In genomic region chr9:89426389-89426961, GRCh38 we compare ENCODE assay signal across 8 cellular contexts.
DNase-seq lines count a peak whose midpoint lies in the region; ATAC-seq and TF ChIP-seq lines count a peak whose summit lies in the region.

No MANE protein-coding gene starts in this region.

- H3K36me3 ChIP-seq in heart right ventricle: no peaks in the 10 kb centered on the region
- no peaks in the 10 kb centered on the region for H3K36me3 ChIP-seq in ascending aorta

- H3K4me3 ChIP-seq in heart right ventricle (no peak overlapping the region), ascending aorta (no peak overlapping the region)

- H3K4me3 Mint-ChIP-seq in activated CD4-positive, alpha-beta memory T cell treated with anti-CD3 and anti-CD28 coated beads for 36 hours: peak overlapping the region; percentile 44
- peak overlapping the region; percentile 61 for H3K4me3 Mint-ChIP-seq in stimulated activated memory B cell treated with anti-CD40 and anti-IgM and Interleukin-4, amounts not matched to agents 10 μg/mL and 1 μg/mL and 100 μg/mL, for 72 hours

- intact Hi-C loops in activated CD4-positive, alpha-beta memory T cell treated with anti-CD3 and anti-CD28 coated beads for 36 hours (cut with micrococcal nuclease): loop anchor here (1.0 to 2.0 kb wide), 3 partner anchors 16 to 110 kb away; no protein-coding TSS in a partner anchor
- intact Hi-C loops in heart right ventricle (cut with DNase I): no loop called here
- intact Hi-C loops in ascending aorta (cut with DNase I): no loop called here

- H3K27me3 ChIP-seq in heart right ventricle: no peaks in the 10 kb centered on the region
- no peaks in the 10 kb centered on the region for H3K27me3 ChIP-seq in ascending aorta

- ATAC-seq in HG02970 (IDR thresholded peaks at IDR 0.05; ENCODE audit: low FRiP score, unreplicated experiment) (peak; percentile 54), heart right ventricle (no peak)
- ATAC-seq in stimulated activated memory B cell treated with anti-CD40 and anti-IgM and Interleukin-4, amounts not matched to agents 10 μg/mL and 1 μg/mL and 100 μg/mL, for 72 hours: peak; percentile 87

- peaks cover 5% of the 10 kb centered on the region for H3K9me3 Mint-ChIP-seq in activated CD4-positive, alpha-beta memory T cell treated with anti-CD3 and anti-CD28 coated beads for 36 hours
- H3K9me3 Mint-ChIP-seq in stimulated activated memory B cell treated with anti-CD40 and anti-IgM and Interleukin-4, amounts not matched to agents 10 μg/mL and 1 μg/mL and 100 μg/mL, for 72 hours: peaks cover 4% of the 10 kb centered on the region

- WGBS in heart right ventricle, 2 donors: 76 to 83% methylated on average over 13 of the region's 13 CpGs

- peak overlapping the region; percentile 100 for H3K27ac Mint-ChIP-seq in activated CD4-positive, alpha-beta memory T cell treated with anti-CD3 and anti-CD28 coated beads for 36 hours
- peak overlapping the region; percentile 96 for H3K27ac Mint-ChIP-seq in stimulated activated memory B cell treated with anti-CD40 and anti-IgM and Interleukin-4, amounts not matched to agents 10 μg/mL and 1 μg/mL and 100 μg/mL, for 72 hours

- H3K4me1 ChIP-seq in heart right ventricle: peaks cover 0 to 79% (median 4%) of the 10 kb centered on the region in 9 donors
- no peaks in the 10 kb centered on the region for H3K4me1 ChIP-seq in ascending aorta

- H3K27ac ChIP-seq in heart right ventricle (peak overlapping the region in 1 of 10 donors; percentile 50), ascending aorta (no peak overlapping the region)

- no peak for TF ChIP-seq CTCF in heart right ventricle (IDR thresholded peaks at IDR 0.05)
- no peak for TF ChIP-seq CTCF in ascending aorta (IDR thresholded peaks at IDR 0.05)

- H3K36me3 Mint-ChIP-seq in activated CD4-positive, alpha-beta memory T cell treated with anti-CD3 and anti-CD28 coated beads for 36 hours: peaks cover 23% of the 10 kb centered on the region
- H3K36me3 Mint-ChIP-seq in stimulated activated memory B cell treated with anti-CD40 and anti-IgM and Interleukin-4, amounts not matched to agents 10 μg/mL and 1 μg/mL and 100 μg/mL, for 72 hours: peaks cover 18% of the 10 kb centered on the region

- CTCF ChIA-PET in activated CD4-positive, alpha-beta memory T cell treated with anti-CD3 and anti-CD28 coated beads for 36 hours (lab: Charles Lee): interaction anchor here (0.8 to 6.5 kb wide), 7 partner anchors 8 to 176 kb away, joined by 3 to 120 read pairs (median 8); no protein-coding TSS in a partner anchor

- peaks cover 97% of the 10 kb centered on the region for H3K4me1 Mint-ChIP-seq in activated CD4-positive, alpha-beta memory T cell treated with anti-CD3 and anti-CD28 coated beads for 36 hours (ENCODE audit: low read depth)
- H3K4me1 Mint-ChIP-seq in stimulated activated memory B cell treated with anti-CD40 and anti-IgM and Interleukin-4, amounts not matched to agents 10 μg/mL and 1 μg/mL and 100 μg/mL, for 72 hours: peaks cover 96% of the 10 kb centered on the region

- POLR2A ChIA-PET in activated CD4-positive, alpha-beta memory T cell treated with anti-CD3 and anti-CD28 coated beads for 36 hours (lab: Charles Lee): interaction anchor here (1.1 to 3.1 kb wide), 8 partner anchors 9 to 55 kb away, joined by 3 to 17 read pairs (median 5); no protein-coding TSS in a partner anchor

- no peaks in the 10 kb centered on the region for H3K9me3 ChIP-seq in heart right ventricle
- H3K9me3 ChIP-seq in ascending aorta: no peaks in the 10 kb centered on the region

- H3K27me3 Mint-ChIP-seq in activated CD4-positive, alpha-beta memory T cell treated with anti-CD3 and anti-CD28 coated beads for 36 hours: no peaks in the 10 kb centered on the region
- H3K27me3 Mint-ChIP-seq in stimulated activated memory B cell treated with anti-CD40 and anti-IgM and Interleukin-4, amounts not matched to agents 10 μg/mL and 1 μg/mL and 100 μg/mL, for 72 hours: no peaks in the 10 kb centered on the region

- peak; percentile 44 for DNase-seq in activated T-cell treated with anti-CD3 and anti-CD28 coated beads for 24 hours (ENCODE audit: low read depth)
- DNase-seq in activated T-cell treated with anti-CD3 and anti-CD28 coated beads for 4 hours: no peak
- DNase-seq in activated CD4-positive, alpha-beta memory T cell treated with anti-CD3 and anti-CD28 coated beads for 36 hours: peak; percentile 69
- DNase-seq in heart right ventricle: no peak
- no peak for DNase-seq in ascending aorta (ENCODE audit: low spot score in 2 of 2)
- no peak for DNase-seq in A172 (ENCODE audit: low spot score)

Comparison
In these comparisons a context has a peak if more than half of its experiments do, and no peak if none do; other contexts are left out.
1. DNase-seq: peak in activated T-cell treated with anti-CD3 and anti-CD28 coated beads for 24 hours (single experiment) and activated CD4-positive, alpha-beta memory T cell treated with anti-CD3 and anti-CD28 coated beads for 36 hours (single experiment); none in activated T-cell treated with anti-CD3 and anti-CD28 coated beads for 4 hours (single experiment), heart right ventricle (0 of 2), ascending aorta (0 of 2) and A172 (single experiment).
2. ATAC-seq: peak in HG02970 (single experiment) and stimulated activated memory B cell treated with anti-CD40 and anti-IgM and Interleukin-4, amounts not matched to agents 10 μg/mL and 1 μg/mL and 100 μg/mL, for 72 hours (single experiment); none in heart right ventricle (0 of 8).